In the genomic region with DNA sequence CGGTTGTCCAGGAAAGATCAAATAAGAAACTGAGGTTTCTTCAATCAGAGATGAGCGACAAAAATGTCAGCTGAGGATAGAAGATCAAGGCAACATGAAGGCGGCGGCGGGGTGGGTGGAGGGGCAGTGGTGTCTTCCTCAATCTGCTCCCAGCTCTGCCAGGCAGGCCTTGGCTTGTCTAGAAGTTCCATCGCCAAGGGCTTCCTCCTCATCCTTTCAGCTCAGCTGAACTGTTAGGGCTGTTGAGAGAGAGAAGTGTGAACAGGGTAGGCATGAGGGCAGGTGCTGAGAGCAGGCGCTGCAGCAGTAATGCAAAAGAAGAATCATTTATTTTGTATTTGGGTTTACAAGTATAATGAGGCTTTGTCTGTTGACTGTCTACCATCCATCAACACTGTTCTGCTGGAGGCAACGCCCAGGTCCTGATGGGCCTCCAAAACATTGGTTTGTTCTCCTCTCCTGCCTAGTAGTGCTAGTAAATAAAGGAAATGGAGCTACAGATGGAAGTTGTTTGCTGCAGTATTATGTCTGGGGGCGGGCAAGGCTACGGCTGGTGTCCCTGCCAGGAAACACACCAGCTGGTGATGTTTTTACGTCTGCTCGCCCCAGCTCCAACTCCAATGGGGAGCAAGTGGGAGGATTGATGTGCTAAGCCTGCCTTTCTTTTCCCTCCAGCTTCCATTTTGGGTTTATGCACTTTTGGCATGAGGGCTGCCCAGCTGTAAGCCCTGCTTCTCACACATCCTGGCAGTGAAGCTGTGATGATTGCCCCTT, we compare ENCODE assay signal across 18 cellular contexts.
"Had no signal": no experiment of that assay in that cellular context is flagged by ENCODE, and none has a peak within 500 bp of the region (broad histone marks: within the 10 kb centered on the region; RNA-seq: fewer than 3 reads in every experiment).

No MANE protein-coding gene starts in this region.

- H3K36me3 ChIP-seq: left lung, neural progenitor cell, prostate gland, sigmoid colon had no signal

- H3K27ac Mint-ChIP-seq: activated CD4-positive, alpha-beta T cell treated with anti-CD3 and anti-CD28 coated beads, Interleukin-2, amount 10 ng/mL, durations not matched to agents 7 days and 5 days; activated naive CD4-positive, alpha-beta T cell treated with anti-CD3 and anti-CD28 coated beads for 36 hours; activated T-helper 17 cell treated with anti-CD3 and anti-CD28 coated beads, Interleukin-2, amount 50 U/mL, for 72 hours; neural progenitor cell; stimulated activated naive B cell treated with anti-CD40 and anti-IgM and Interleukin-4, amounts not matched to agents 10 μg/mL and 1 μg/mL and 100 μg/mL, for 72 hours had no signal

- H3K27me3 Mint-ChIP-seq: activated T-helper 17 cell treated with anti-CD3 and anti-CD28 coated beads, Interleukin-2, amount 50 U/mL, for 72 hours; stimulated activated naive B cell treated with anti-CD40 and anti-IgM and Interleukin-4, amounts not matched to agents 10 μg/mL and 1 μg/mL and 100 μg/mL, for 72 hours had no signal

- H3K4me1 Mint-ChIP-seq: activated CD4-positive, alpha-beta T cell treated with anti-CD3 and anti-CD28 coated beads, Interleukin-2, amount 10 ng/mL, durations not matched to agents 7 days and 5 days; activated T-helper 17 cell treated with anti-CD3 and anti-CD28 coated beads, Interleukin-2, amount 50 U/mL, for 72 hours; neural progenitor cell; stimulated activated naive B cell treated with anti-CD40 and anti-IgM and Interleukin-4, amounts not matched to agents 10 μg/mL and 1 μg/mL and 100 μg/mL, for 72 hours had no signal

- ATAC-seq: activated T-helper 17 cell treated with anti-CD3 and anti-CD28 coated beads, Interleukin-2, amount 50 U/mL, for 72 hours; left lung; stimulated activated naive B cell treated with anti-CD40 and anti-IgM and Interleukin-4, amounts not matched to agents 10 μg/mL and 1 μg/mL and 100 μg/mL, for 72 hours had no signal

- H3K27ac ChIP-seq: coronary artery, epithelial cell of prostate, left lung, neural progenitor cell, prostate gland, sigmoid colon had no signal

- H3K4me1 ChIP-seq: left lung, neural progenitor cell, prostate gland, sigmoid colon had no signal

- DNase-seq: activated CD4-positive, alpha-beta T cell treated with anti-CD3 and anti-CD28 coated beads, Interleukin-2, amount 10 ng/mL, durations not matched to agents 7 days and 5 days; activated CD4-positive, CD25-positive, alpha-beta regulatory T cell; activated naive CD4-positive, alpha-beta T cell treated with anti-CD3 and anti-CD28 coated beads for 36 hours; activated T-cell treated with anti-CD3 and anti-CD28 coated beads for 4 hours; effector memory CD4-positive, alpha-beta T cell; head of caudate nucleus; left lung; mesendoderm; sigmoid colon; stimulated activated CD4-positive, alpha-beta T cell treated with anti-CD3 and anti-CD28 coated beads, Interleukin-2, amount 100 ng/mL, for 24 hours; stimulated activated naive B cell treated with anti-CD40 and anti-IgM and Interleukin-4, amounts not matched to agents 10 μg/mL and 1 μg/mL and 100 μg/mL, for 72 hours; trophoblast cell had no signal

- H3K9me3 ChIP-seq: prostate gland had no signal

- H3K9me3 Mint-ChIP-seq: activated CD4-positive, alpha-beta T cell treated with anti-CD3 and anti-CD28 coated beads, Interleukin-2, amount 10 ng/mL, durations not matched to agents 7 days and 5 days had no signal

- H2AFZ ChIP-seq: neural progenitor cell had no signal

- H3K4me3 ChIP-seq: coronary artery, left lung, neural progenitor cell, prostate gland, sigmoid colon had no signal

- H3K4me2 ChIP-seq: neural progenitor cell had no signal

- H3K36me3 Mint-ChIP-seq: neural progenitor cell; stimulated activated naive B cell treated with anti-CD40 and anti-IgM and Interleukin-4, amounts not matched to agents 10 μg/mL and 1 μg/mL and 100 μg/mL, for 72 hours had no signal

- H3K4me3 Mint-ChIP-seq: activated CD4-positive, alpha-beta T cell treated with anti-CD3 and anti-CD28 coated beads, Interleukin-2, amount 10 ng/mL, durations not matched to agents 7 days and 5 days; activated naive CD4-positive, alpha-beta T cell treated with anti-CD3 and anti-CD28 coated beads for 36 hours; activated T-helper 17 cell treated with anti-CD3 and anti-CD28 coated beads, Interleukin-2, amount 50 U/mL, for 72 hours; neural progenitor cell; stimulated activated naive B cell treated with anti-CD40 and anti-IgM and Interleukin-4, amounts not matched to agents 10 μg/mL and 1 μg/mL and 100 μg/mL, for 72 hours had no signal

- H3K27me3 ChIP-seq: left lung, neural progenitor cell, sigmoid colon had no signal

- H3K9ac ChIP-seq: neural progenitor cell had no signal

- FAIRE-seq: islet of Langerhans had no signal
